8 cellular contexts compared by ENCODE assay signal in genomic region chr1:22053018-22053860, GRCh38. TPM values are rescaled to one million over a fixed set of nuclear protein-coding genes. Genes with fewer than 3 reads are reported as not detected.
A peak's percentile ranks its signal among the peaks of the same experiment; 100 is the strongest.
DNase-seq lines count a peak whose midpoint lies in the region; ATAC-seq, FAIRE-seq and TF ChIP-seq lines count a peak whose summit lies in the region.

No MANE protein-coding gene starts in this region.

- no TSS peak for BruUV-seq in K562 (replicated peaks; lab: Mats Ljungman, UMichigan)

- H3K27ac ChIP-seq in K562 (ENCODE audit: extremely low read depth, low read depth, low read length) = peak overlapping the region; percentile 96
- no peak overlapping the region for H3K27ac ChIP-seq in iPS DF 6.9 (ENCODE audit: low read length)

- H3K9ac ChIP-seq in K562 (ENCODE audit: insufficient read depth in 1 of 2, low read depth in 2 of 2, low read length in 2 of 2) = peak overlapping the region; percentile 94 to 98

- WGBS in K562 (ENCODE audit: insufficient coverage, low coverage, missing lambda C conversion rate) = under 1% methylated on average over 37 of the region's 70 CpGs
- WGBS in iPS DF 6.9 (ENCODE audit: insufficient coverage, insufficient read length) = no CpG with 5 or more reads among the region's 70 CpGs

- peak; percentile 61 for FAIRE-seq in K562 (lab: Jason Lieb, UNC)

- TF ChIP-seq RAD21 in K562 (CRISPR knock-in tag; conservative IDR thresholded peaks at IDR 0.05 in 1 of 2, IDR thresholded peaks at IDR 0.05 in 1 of 2) = peak in 1 of 2 experiments; percentile 39; a peak in 3 of 4 replicates

- H3K36me3 ChIP-seq in H7 (replicated peaks; ENCODE audit: control insufficient read depth, insufficient read depth, low read length) (peaks cover 2% of the 10 kb centered on the region; the same call in 1 of the 2 replicates), K562 (ENCODE audit: control insufficient read depth, insufficient read depth, low read length) (peaks cover 39% of the 10 kb centered on the region), iPS DF 6.9 (ENCODE audit: control insufficient read depth, insufficient read depth, low read length) (0 out of 2 replicates have a peak, but pooled peaks cover 2% of the 10 kb centered on the region)

- H3K4me2 ChIP-seq in K562 (ENCODE audit: insufficient read depth, low read length) = peak overlapping the region; percentile 99

- peaks cover 18% of the 10 kb centered on the region for H4K20me1 ChIP-seq in K562 (replicated peaks; ENCODE audit: control insufficient read depth, insufficient read depth, low read length)

- ATAC-seq in K562 = peak; percentile 79

- DNase-seq in EL = peak; percentile 66
- peak; percentile 89 for DNase-seq in H7
- DNase-seq in LoVo (ENCODE audit: low spot score) = peak; percentile 72
- peak; percentile 40 for DNase-seq in T-helper 22 cell (ENCODE audit: low read depth)
- peak; percentile 84 to 86 (median 85) for DNase-seq in K562 (ENCODE audit: extremely low read depth in 1 of 4, low spot score in 3 of 4)
- no peak for DNase-seq in iPS DF 6.9 (ENCODE audit: low read depth, low spot score)
- DNase-seq in retina = peak; percentile 83
- no peak for DNase-seq in cerebellar nuclear complex (lab: John Stamatoyannopoulos, UW)

- no peak; the same call in 1 of the 2 replicates for TF ChIP-seq POLR2A in K562 (conservative IDR thresholded peaks at IDR 0.05)

- intact Hi-C loops in K562 (cut with micrococcal nuclease) = no loop called here

- H3K4me1 ChIP-seq in K562 (replicated peaks in 1 of 2; ENCODE audit: control insufficient read depth in 2 of 2, insufficient read depth in 2 of 2, low read length in 2 of 2) (peaks cover 33 to 34% of the 10 kb centered on the region in 2 experiments), iPS DF 6.9 (ENCODE audit: control insufficient read depth, insufficient read depth, low read length) (no peaks in the 10 kb centered on the region)

- H3K9me1 ChIP-seq in K562 (ENCODE audit: control insufficient read depth, insufficient read depth, low read length) = peaks cover 3% of the 10 kb centered on the region

- in situ Hi-C loops in K562 (cut with MboI) = no loop called here

- H2AFZ ChIP-seq in K562 (ENCODE audit: low read depth, low read length) = peak overlapping the region; percentile 63

- TF ChIP-seq CTCF in K562 (IDR thresholded peaks at IDR 0.05 in 2 of 3, conservative IDR thresholded peaks at IDR 0.05 in 1 of 3; ENCODE audit: insufficient read depth in 2 of 3, low read depth in 1 of 3, low read length in 3 of 3) = no peak

- H3K9me3 ChIP-seq in K562 (replicated peaks; ENCODE audit: control insufficient read depth, insufficient read depth, low read depth, low read length) = peaks cover 2% of the 10 kb centered on the region; the same call in 1 of the 2 replicates
- no peaks in the 10 kb centered on the region for H3K9me3 ChIP-seq in iPS DF 6.9 (ENCODE audit: control insufficient read depth, insufficient read depth, low read length)

- H3K79me2 ChIP-seq in K562 (ENCODE audit: control insufficient read depth, insufficient read depth, low read length) = peaks cover 59% of the 10 kb centered on the region

- TF ChIP-seq EP300 in K562 (IDR thresholded peaks at IDR 0.05; ENCODE audit: low read length) = no peak

- POLR2A ChIA-PET in K562 (lab: Yijun Ruan, JAX) = interaction anchor here (0.6 to 5.2 kb wide), 21 partner anchors 9 to 1267 kb away, joined by 3 to 47 read pairs (median 5); partner anchors contain the start of gene HP1BP3

- H3K4me3 ChIP-seq in H7 (ENCODE audit: insufficient read depth, low read depth, low read length) (peak overlapping the region; percentile 89), K562 (peak overlapping the region; percentile 97), iPS DF 6.9 (ENCODE audit: low read length) (peak overlapping the region; percentile 85)

- H3K27me3 ChIP-seq in H7 (ENCODE audit: control insufficient read depth, insufficient read depth, low read length) (no peaks in the 10 kb centered on the region), K562 (ENCODE audit: control insufficient read depth in 2 of 2, insufficient read depth in 2 of 2, low read length in 2 of 2) (no peaks in the 10 kb centered on the region), iPS DF 6.9 (ENCODE audit: control insufficient read depth, insufficient read depth, low read length) (no peaks in the 10 kb centered on the region)

- CTCF ChIA-PET in K562 (lab: Yijun Ruan, JAX; ENCODE audit: low intra/inter-chr PET ratio) = no interaction called here

TF ChIP-seq in K562, 482 proteins besides CTCF, POLR2A, EP300 and RAD21 (continues in another document):
- TF ChIP-seq CREM (IDR thresholded peaks at IDR 0.05; ENCODE audit: low read depth) (peak; percentile 73), RFX7 (CRISPR knock-in tag; IDR thresholded peaks at IDR 0.05) (no peak), ZBTB26 (CRISPR knock-in tag; IDR thresholded peaks at IDR 0.05) (0 out of 2 replicates have a peak, but pooled peaks have one; percentile 63), MEIS2 (IDR thresholded peaks at IDR 0.05; ENCODE audit: partially characterized antibody) (no peak), ZNF639 (CRISPR knock-in tag; conservative IDR thresholded peaks at IDR 0.05 in 1 of 2, IDR thresholded peaks at IDR 0.05 in 1 of 2) (peak in 1 of 2 experiments; percentile 88; a peak in 2 of 4 replicates)

RNA-seq across cellular contexts. Expression of gene CDC42, which starts 0.7 kb away (rescaled TPM):
- total RNA-seq in H7 (2014; rRNA removed; shearing (Covaris generic)) = 448 and 499 TPM in 2 replicates
- 27.3 and 52.8 TPM in 2 replicates for total RNA-seq in K562 (2011; cell fraction: chromatin; rRNA removed; ENCODE audit: low replicate concordance)
- total RNA-seq in K562 (2011; cell fraction: nucleolus; rRNA removed) = 16.5 and 16.7 TPM in 2 replicates
- 28.4 and 33.8 TPM in 2 replicates for total RNA-seq in K562 (2011; cell fraction: nucleoplasm; rRNA removed)
- 186 and 222 TPM in 2 replicates for total RNA-seq in K562 (2014; rRNA removed)
- total RNA-seq in K562 (2014; rRNA removed; fragmentation: Illumina TruSeq; extraction: Trizol) = 370 and 448 TPM in 2 replicates
- total RNA-seq in K562 (2015; rRNA removed; fragmentation: Illumina TruSeq; extraction: Trizol) = 313 and 336 TPM in 2 replicates
- 242 and 247 TPM in 2 replicates for total RNA-seq in K562 (2021)
- 331 and 398 TPM in 2 replicates for polyA plus RNA-seq in K562 (2011; rRNA removed)
- 104 and 188 TPM in 2 replicates for polyA plus RNA-seq in K562 (2011; cell fraction: cytosol; rRNA removed)
- polyA plus RNA-seq in K562 (2011; cell fraction: nucleus; rRNA removed) = 43.4 and 84.2 TPM in 2 replicates
- 204 and 451 TPM in 2 replicates for polyA plus RNA-seq in K562 (2012)
- polyA plus RNA-seq in K562 (2014; fragmentation: Illumina TruSeq; extraction: Trizol) = 345 and 351 TPM in 2 replicates
- polyA plus RNA-seq in K562 (2014; fragmentation: Nextera tagmentation; extraction: Ambion mirVana) = 100 to 1,000 TPM; 230 to 325 TPM
- polyA plus RNA-seq in K562 (2014; rRNA removed) = 192 and 212 TPM in 2 replicates
- polyA minus RNA-seq in K562 (2011; rRNA and poly(A)+ RNA removed) = 345 and 401 TPM in 2 replicates
- polyA minus RNA-seq in K562 (2011; cell fraction: cytosol; rRNA and poly(A)+ RNA removed) = 105 and 170 TPM in 2 replicates
- 11.2 and 35.4 TPM in 2 replicates for polyA minus RNA-seq in K562 (2011; cell fraction: nucleus; rRNA and poly(A)+ RNA removed)

RNA-seq across cellular contexts. Expression of gene CELA3A, which starts 51.8 kb away (rescaled TPM):
- not detected in 2 replicates for total RNA-seq in H7 (2014; rRNA removed; shearing (Covaris generic))
- not detected in 2 replicates for total RNA-seq in K562 (2011; cell fraction: chromatin; rRNA removed; ENCODE audit: low replicate concordance)
- total RNA-seq in K562 (2011; cell fraction: nucleolus; rRNA removed) = not detected in 2 replicates
- total RNA-seq in K562 (2011; cell fraction: nucleoplasm; rRNA removed) = not detected in 2 replicates
- total RNA-seq in K562 (2014; rRNA removed) (not detected in 2 replicates), K562 (2014; rRNA removed; fragmentation: Illumina TruSeq; extraction: Trizol) (not detected in 2 replicates), K562 (2015; rRNA removed; fragmentation: Illumina TruSeq; extraction: Trizol) (not detected in 2 replicates), K562 (2021) (5.4 and 5.7 TPM in 2 replicates)
- polyA plus RNA-seq in K562 (2011; rRNA removed) (not detected in 2 replicates), K562 (2014; fragmentation: Illumina TruSeq; extraction: Trizol) (not detected in 2 replicates), K562 (2014; fragmentation: Nextera tagmentation; extraction: Ambion mirVana) (not detected), K562 (2014; rRNA removed) (not detected in 2 replicates)
- polyA plus RNA-seq in K562 (2011; cell fraction: cytosol; rRNA removed) = not detected in 2 replicates
- polyA plus RNA-seq in K562 (2011; cell fraction: nucleus; rRNA removed) = not detected in 2 replicates
- polyA plus RNA-seq in K562 (2012) = not detected in 2 replicates
- not detected in 2 replicates for polyA minus RNA-seq in K562 (2011; rRNA and poly(A)+ RNA removed)
- not detected in 2 replicates for polyA minus RNA-seq in K562 (2011; cell fraction: cytosol; rRNA and poly(A)+ RNA removed)
- not detected in 2 replicates for polyA minus RNA-seq in K562 (2011; cell fraction: nucleus; rRNA and poly(A)+ RNA removed)

Comparison
In these comparisons a context has a peak if more than half of its experiments do, and no peak if none do; other contexts are left out.
1. DNase-seq: peak in EL (single experiment), H7 (single experiment), LoVo (single experiment), T-helper 22 cell (single experiment), K562 (4 of 4) and retina (single experiment); none in iPS DF 6.9 (single experiment) and cerebellar nuclear complex (0 of 2).
2. Peak in every context shown above with its lines, with median percentiles within 50 percentile points of each other: H3K4me3 ChIP-seq.